In genomic region chr12:6492838-6493579, GRCh38 we compare ENCODE assay signal across 8 cellular contexts. TPM values are rescaled to one million over a fixed set of nuclear protein-coding genes. Genes with fewer than 3 reads are reported as not detected.
DNase-seq lines count a peak whose midpoint lies in the region; ATAC-seq and TF ChIP-seq lines count a peak whose summit lies in the region.

MRPL51 (minus strand) TSS chr12:6493262; CDS start chr12:6493136, 126 bp downstream.

- H3K4me1 Mint-ChIP-seq in Calu3 (ENCODE audit: low read depth, unreplicated experiment): no peaks in the 10 kb centered on the region

- TSS peak; percentile 96 for BruUV-seq in Calu3 (replicated peaks; lab: Mats Ljungman, UMichigan)

- H3K9me2 ChIP-seq in OCI-LY1 (ENCODE audit: low read depth, low read length): no peaks in the 10 kb centered on the region

- peaks cover 48% of the 10 kb centered on the region for H3K36me3 Mint-ChIP-seq in Calu3 (ENCODE audit: insufficient read depth, unreplicated experiment)

- H3K4me3 Mint-ChIP-seq in Calu3 (ENCODE audit: low read depth, unreplicated experiment): peak within 1 kb of the TSS; percentile 95

- peaks cover 29% of the 10 kb centered on the region for H3K79me2 ChIP-seq in OCI-LY1 (ENCODE audit: insufficient read depth, low read length)

- TF ChIP-seq CTCF in Calu3 (IDR thresholded peaks at IDR 0.05; ENCODE audit: unreplicated experiment): no peak
- no peak for TF ChIP-seq CTCF in OCI-LY1 (IDR thresholded peaks at IDR 0.05; ENCODE audit: low read length)

- DNase-seq in Calu3: peak; percentile 98
- peak; percentile 91 for DNase-seq in HuH-7 (ENCODE audit: low spot score)
- peak; percentile 96 for DNase-seq in activated CD8-positive, alpha-beta memory T cell treated with anti-CD3 and anti-CD28 coated beads, Interleukin-2, amount 50 U/mL, for 4 hours
- DNase-seq in stimulated activated CD8-positive, alpha-beta memory T cell treated with anti-CD3 and anti-CD28 coated beads, Interleukin-15, amount 100 ng/mL, for 24 hours (ENCODE audit: low read depth): peak; percentile 96

- peak within 1 kb of the TSS; percentile 96 for H3K27ac ChIP-seq in OCI-LY1 (ENCODE audit: low read depth, low read length, poor library complexity, severe bottlenecking)
- H3K27ac ChIP-seq in mesodermal cell (ENCODE audit: low read depth, low read length, severe bottlenecking): peak within 1 kb of the TSS; percentile 98

- peaks cover 37% of the 10 kb centered on the region for H3K4me1 ChIP-seq in OCI-LY1 (ENCODE audit: insufficient read depth, low read length, severe bottlenecking)
- H3K4me1 ChIP-seq in mesodermal cell (ENCODE audit: control insufficient read depth, insufficient read depth, low read length, poor library complexity, severe bottlenecking): peaks cover 11% of the 10 kb centered on the region

- no peaks in the 10 kb centered on the region for H3F3A ChIP-seq in OCI-LY1 (ENCODE audit: insufficient read depth, low read length)

- H3K4me2 ChIP-seq in OCI-LY1 (ENCODE audit: low read length): peak within 1 kb of the TSS; percentile 79

- no peaks in the 10 kb centered on the region for H3K9me3 Mint-ChIP-seq in Calu3 (ENCODE audit: low read depth, unreplicated experiment)

- H3K27me3 Mint-ChIP-seq in Calu3 (ENCODE audit: unreplicated experiment): no peaks in the 10 kb centered on the region

- peak; percentile 68 for ATAC-seq in GM21447 (IDR thresholded peaks at IDR 0.05; ENCODE audit: unreplicated experiment)

- H3K27me3 ChIP-seq in OCI-LY1 (ENCODE audit: insufficient read depth, low read length): no peaks in the 10 kb centered on the region

- WGBS in mesodermal cell (ENCODE audit: insufficient coverage in 2 of 2), 2 experiments: 0% methylated on average over 28 to 36 of the region's 41 CpGs

- peak within 1 kb of the TSS; percentile 94 for H3K4me3 ChIP-seq in OCI-LY1 (ENCODE audit: low read depth, low read length, poor library complexity, severe bottlenecking)
- peak within 1 kb of the TSS; percentile 87 for H3K4me3 ChIP-seq in mesodermal cell (ENCODE audit: extremely low read depth, insufficient read depth, low read length, poor library complexity, severe bottlenecking)

- H4K20me1 ChIP-seq in OCI-LY1 (ENCODE audit: insufficient read depth, low read length): no peaks in the 10 kb centered on the region

- CTCF ChIA-PET in Calu3 (lab: Charles Lee): interaction anchor here (0.6 to 1.2 kb wide), 4 partner anchors 28 to 196 kb away, joined by 3 to 9 read pairs (median 4); partner anchors contain the start of gene ZNF384

- no peak within 1 kb of the TSS for H2AFZ ChIP-seq in OCI-LY1 (ENCODE audit: low read length)

- H3K36me3 ChIP-seq in OCI-LY1 (ENCODE audit: insufficient read depth, low read length): peaks cover 46% of the 10 kb centered on the region
- peaks cover 42% of the 10 kb centered on the region for H3K36me3 ChIP-seq in mesodermal cell (ENCODE audit: control insufficient read depth, insufficient read depth, low read length)

- intact Hi-C loops in Calu3 (cut with micrococcal nuclease; ENCODE audit: unreplicated experiment): no loop called here

- H3K27ac Mint-ChIP-seq in Calu3 (ENCODE audit: unreplicated experiment): peak within 1 kb of the TSS; percentile 96

- H3K9me3 ChIP-seq in OCI-LY1 (ENCODE audit: low read length) (no peaks in the 10 kb centered on the region), mesodermal cell (ENCODE audit: control insufficient read depth, low read length) (no peaks in the 10 kb centered on the region)

- in situ Hi-C loops in endometrial microvascular endothelial cells (cut with HindIII; ENCODE audit: inconsistent ontology term, low pct_unique_long_range_greater_than_20kb, low sequenced_read_pairs): no loop called here

- H3K9ac ChIP-seq in OCI-LY1 (ENCODE audit: low read length): peak within 1 kb of the TSS; percentile 96

RNA-seq across cellular contexts. Expression of gene MRPL51, which starts in this region (rescaled TPM):
- total RNA-seq in Calu3 (2022) (213 and 220 TPM in 2 replicates), endometrial microvascular endothelial cells (ENCODE audit: inconsistent ontology term) (108 TPM)
- 259 TPM for polyA plus RNA-seq in mesodermal cell (2013, experiment 1 of 2)
- polyA plus RNA-seq in mesodermal cell (2013, experiment 2 of 2): 255 TPM

Comparison
In these comparisons a context has a peak if more than half of its experiments do, and no peak if none do; other contexts are left out.
1. Peak in every context shown above with its lines: DNase-seq, ATAC-seq, H3K4me3 ChIP-seq and H3K27ac ChIP-seq.